In genomic region chr21:29849735-29850176, GRCh38 we compare ENCODE assay signal across 8 cellular contexts.
DNase-seq lines count a peak whose midpoint lies in the region; ATAC-seq and TF ChIP-seq lines count a peak whose summit lies in the region.

No MANE protein-coding gene starts in this region.

- H3K36me3 ChIP-seq in CD4-positive, CD25-positive, alpha-beta regulatory T cell (ENCODE audit: control insufficient read depth, insufficient read depth, low read length) = no peaks in the 10 kb centered on the region
- H3K36me3 ChIP-seq in colonic mucosa (no peaks in the 10 kb centered on the region), right lobe of liver (no peaks in the 10 kb centered on the region)

- no peak overlapping the region for H3K9ac ChIP-seq in colonic mucosa (ENCODE audit: low read depth in 2 of 2, low read length in 2 of 2)

- no peaks in the 10 kb centered on the region for H3K4me1 Mint-ChIP-seq in CD4-positive, CD25-positive, alpha-beta regulatory T cell

- H3K27ac Mint-ChIP-seq in CD4-positive, CD25-positive, alpha-beta regulatory T cell = no peak overlapping the region

- no peak overlapping the region for H3K27ac ChIP-seq in CD4-positive, CD25-positive, alpha-beta regulatory T cell (ENCODE audit: insufficient read depth, low read length, poor library complexity, severe bottlenecking)
- H3K27ac ChIP-seq in colonic mucosa = no peak overlapping the region
- H3K27ac ChIP-seq in right lobe of liver = no peak overlapping the region

- H3K9me3 ChIP-seq in CD4-positive, CD25-positive, alpha-beta regulatory T cell (ENCODE audit: control insufficient read depth in 2 of 2, low read length in 2 of 2) = no peaks in the 10 kb centered on the region
- H3K9me3 ChIP-seq in colonic mucosa (no peaks in the 10 kb centered on the region), right lobe of liver (no peaks in the 10 kb centered on the region)

- H3K4me3 ChIP-seq in CD4-positive, CD25-positive, alpha-beta regulatory T cell (ENCODE audit: low read depth, low read length) = no peak overlapping the region
- no peak overlapping the region for H3K4me3 ChIP-seq in WI38 (ENCODE audit: low read depth, low read length)
- no peak overlapping the region for H3K4me3 ChIP-seq in colonic mucosa
- H3K4me3 ChIP-seq in right lobe of liver = no peak overlapping the region

- TF ChIP-seq CTCF in WI38 (IDR thresholded peaks at IDR 0.05; ENCODE audit: low read depth, low read length) = peak; percentile 82
- TF ChIP-seq CTCF in colonic mucosa (IDR thresholded peaks at IDR 0.05) = peak; percentile 53
- TF ChIP-seq CTCF in right lobe of liver (IDR thresholded peaks at IDR 0.05) = peak; percentile 68 to 82 (median 77)

- peak; percentile 16 to 67 (median 40) for DNase-seq in CD4-positive, CD25-positive, alpha-beta regulatory T cell
- DNase-seq in GM19238 (ENCODE audit: insufficient read length, low spot score) (peak; percentile 12), NCI-H2171 treated with DMSO at 0.1 percent for 48 hours (lab: John Stamatoyannopoulos, UW) (peak; percentile 61), colonic mucosa (peak; percentile 41), right lobe of liver (peak in 2 of 3 donors; percentile 26 to 55)
- DNase-seq in stimulated activated CD8-positive, alpha-beta memory T cell treated with anti-CD3 and anti-CD28 coated beads, Interleukin-12 subunit alpha, Interleukin-12 subunit beta, amount 100 ng/mL, for 1 hour (ENCODE audit: low read depth) = peak; percentile 6

- TF ChIP-seq POLR2A in right lobe of liver (IDR thresholded peaks at IDR 0.05) = no peak

- H3K27me3 Mint-ChIP-seq in CD4-positive, CD25-positive, alpha-beta regulatory T cell = peaks cover 5% of the 10 kb centered on the region

- peaks cover 0 to 2% (median 0%) of the 10 kb centered on the region in 7 donors for H3K9me3 Mint-ChIP-seq in CD4-positive, CD25-positive, alpha-beta regulatory T cell

- no peak overlapping the region for H3K4me3 Mint-ChIP-seq in CD4-positive, CD25-positive, alpha-beta regulatory T cell

- intact Hi-C loops in colonic mucosa (cut with DNase I) = loop anchor here (2.0 to 10.0 kb wide), 2 partner anchors 371 to 765 kb away; no protein-coding TSS in a partner anchor
- intact Hi-C loops in right lobe of liver (cut with DNase I) = loop anchor here in 1 of 2 donors (10.0 kb wide), 1 partner anchor 365 kb away; no protein-coding TSS in a partner anchor

- peaks cover 3% of the 10 kb centered on the region for H3K27me3 ChIP-seq in CD4-positive, CD25-positive, alpha-beta regulatory T cell (ENCODE audit: control insufficient read depth, insufficient read depth, low read length)
- no peaks in the 10 kb centered on the region for H3K27me3 ChIP-seq in colonic mucosa
- H3K27me3 ChIP-seq in right lobe of liver = no peaks in the 10 kb centered on the region

- H3K36me3 Mint-ChIP-seq in CD4-positive, CD25-positive, alpha-beta regulatory T cell = no peaks in the 10 kb centered on the region

- 24% methylated on average over 6 of the region's 6 CpGs for WGBS in right lobe of liver (ENCODE audit: insufficient coverage, low coverage, low lambda C conversion rate, missing lambda C conversion rate)

- ATAC-seq in CD4-positive, CD25-positive, alpha-beta regulatory T cell (ENCODE audit: low read depth in 2 of 2) = peak in 1 of 2 donors; percentile 84
- peak; percentile 98 for ATAC-seq in HG03139 (IDR thresholded peaks at IDR 0.05; ENCODE audit: unreplicated experiment)
- peak; percentile 99 to 100 (median 99) for ATAC-seq in right lobe of liver

- H3K4me1 ChIP-seq in CD4-positive, CD25-positive, alpha-beta regulatory T cell (ENCODE audit: control insufficient read depth, insufficient read depth, low read length, poor library complexity, severe bottlenecking) = no peaks in the 10 kb centered on the region
- H3K4me1 ChIP-seq in colonic mucosa (no peaks in the 10 kb centered on the region), right lobe of liver (peaks cover 0 to 7% (median 3%) of the 10 kb centered on the region in 4 donors)

Comparison
In these comparisons a context has a peak if more than half of its experiments do, and no peak if none do; other contexts are left out.
1. DNase-seq: peak in every context shown above with its lines; median percentile 61 in NCI-H2171 treated with DMSO at 0.1 percent for 48 hours; 41 in colonic mucosa; 40 in right lobe of liver; 40 in CD4-positive, CD25-positive, alpha-beta regulatory T cell; 12 in GM19238; 6 in stimulated activated CD8-positive, alpha-beta memory T cell treated with anti-CD3 and anti-CD28 coated beads, Interleukin-12 subunit alpha, Interleukin-12 subunit beta, amount 100 ng/mL, for 1 hour.